ENCODE assay signal across 28 cellular contexts in the genomic region with DNA sequence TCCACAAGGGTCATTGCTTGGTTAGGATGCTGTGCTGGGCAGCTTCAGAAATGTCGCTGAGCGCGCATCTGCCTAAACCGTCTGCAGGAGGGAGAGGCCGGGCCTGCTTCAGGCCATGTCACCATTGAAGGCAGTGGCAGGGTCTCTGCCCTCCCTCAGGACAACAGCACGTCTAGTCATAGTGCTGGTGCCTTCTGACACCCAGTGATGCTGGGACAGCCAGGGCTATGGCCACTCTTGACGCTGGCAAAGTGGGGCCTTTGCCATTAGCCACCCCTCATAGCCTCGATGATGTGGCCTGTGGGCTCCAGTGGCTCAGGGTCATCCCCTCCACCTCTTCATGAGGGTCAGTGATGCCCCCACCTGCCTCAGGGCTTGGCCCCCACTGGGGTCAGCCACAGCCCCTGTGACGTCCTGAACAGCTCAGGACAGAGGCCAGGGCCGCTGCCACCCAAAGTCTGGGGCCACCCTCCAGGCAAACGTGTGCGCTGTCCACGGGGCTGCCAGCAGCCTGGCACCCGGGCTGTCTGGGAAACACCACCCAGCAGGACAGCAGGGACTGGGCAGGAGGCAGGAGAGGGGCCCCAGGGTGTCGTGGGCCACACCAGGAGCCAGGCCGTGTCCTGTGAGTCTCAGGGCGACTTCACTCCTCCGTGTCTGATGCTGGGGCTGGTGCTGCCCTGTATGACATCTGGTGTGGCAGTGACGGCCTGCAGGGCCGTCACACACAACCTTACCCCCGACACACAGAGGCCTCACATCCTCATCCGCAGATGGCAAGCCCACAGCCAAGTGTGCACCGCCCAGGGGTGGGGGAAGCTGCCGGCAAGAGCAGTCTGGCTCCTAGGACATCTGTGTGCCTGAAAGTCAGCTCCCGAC. TPM values are rescaled to one million over a fixed set of nuclear protein-coding genes. Genes with fewer than 3 reads are reported as not detected.
DNase-seq lines count a peak whose midpoint lies in the region; ATAC-seq lines count a peak whose summit lies in the region.
"Had no signal": no experiment of that assay in that cellular context is flagged by ENCODE, and none has a peak within 500 bp of the region (broad histone marks: within the 10 kb centered on the region; RNA-seq: fewer than 3 reads in every experiment).

No MANE protein-coding gene starts in this region.

- no peaks in the 10 kb centered on the region for H3K27me3 ChIP-seq in naive thymus-derived CD4-positive, alpha-beta T cell (ENCODE audit: control insufficient read depth in 2 of 2, insufficient read depth in 2 of 2, low read length in 2 of 2)
- H3K27me3 ChIP-seq: esophagus squamous epithelium, foreskin keratinocyte, MG63, SJCRH30, upper lobe of left lung had no signal

- peaks cover 15 to 88% (median 18%) of the 10 kb centered on the region in 3 experiments for H3K36me3 ChIP-seq in naive thymus-derived CD4-positive, alpha-beta T cell (ENCODE audit: control insufficient read depth in 2 of 3, insufficient read depth in 3 of 3, low read length in 3 of 3)

- peak overlapping the region; percentile 58 for H3K27ac ChIP-seq in angular gyrus (ENCODE audit: low read depth, low read length)
- no peak overlapping the region for H3K27ac ChIP-seq in naive thymus-derived CD4-positive, alpha-beta T cell (ENCODE audit: low read depth, low read length)
- H3K27ac ChIP-seq: esophagus squamous epithelium, foreskin keratinocyte, prostate gland, SJCRH30, upper lobe of left lung had no signal

- H3K27me3 Mint-ChIP-seq in naive thymus-derived CD4-positive, alpha-beta T cell, result no peaks in the 10 kb centered on the region
- H3K27me3 Mint-ChIP-seq: central memory CD8-positive, alpha-beta T cell had no signal

- peaks cover 0 to 24% (median 14%) of the 10 kb centered on the region in 5 donors for H3K36me3 Mint-ChIP-seq in naive thymus-derived CD4-positive, alpha-beta T cell
- H3K36me3 Mint-ChIP-seq: natural killer cell had no signal

- DNase-seq in NCI-H2107 (lab: John Stamatoyannopoulos, UW), result peak; percentile 44
- no peak for DNase-seq in NCI-H2107 treated with DMSO at 0.1 percent for 48 hours (lab: John Stamatoyannopoulos, UW; ENCODE audit: unreplicated experiment)
- peak; percentile 19 for DNase-seq in DMS153 treated with DMSO at 0.1 percent for 48 hours (lab: John Stamatoyannopoulos, UW; ENCODE audit: unreplicated experiment)
- no peak for DNase-seq in naive thymus-derived CD4-positive, alpha-beta T cell
- DNase-seq in Kasumi-1 (lab: John Stamatoyannopoulos, UW), result no peak
- DNase-seq in activated CD4-positive, alpha-beta T cell treated with anti-CD3 and anti-CD28 coated beads for 1 hour, result no peak
- DNase-seq: 8988T; activated CD4-positive, alpha-beta T cell treated with anti-CD3 and anti-CD28 coated beads, Interleukin-2, amount 50 U/mL, for 48 hours; activated T-cell treated with anti-CD3 and anti-CD28 coated beads, Interleukin-2, amount 50 U/mL, for 48 hours; C1 segment of cervical spinal cord; dermis blood vessel endothelial cell; esophagus squamous epithelium; foreskin keratinocyte; KG1; MG63; natural killer cell; NCI-H1930; NCI-H2227 treated with DMSO at 0.1 percent for 48 hours; nucleus accumbens; SJCRH30; stimulated activated CD4-positive, alpha-beta T cell treated with anti-CD3 and anti-CD28 coated beads, Interleukin-4, amount 100 ng/mL, for 24 hours had no signal

- peak; percentile 31 for ATAC-seq in naive thymus-derived CD4-positive, alpha-beta T cell
- no peak for ATAC-seq in GM18858 (IDR thresholded peaks at IDR 0.05; ENCODE audit: unreplicated experiment)
- ATAC-seq: activated CD4-positive, CD25-positive, alpha-beta regulatory T cell treated with anti-CD3 and anti-CD28 coated beads, Interleukin-2, amount 50 U/mL, for 24 hours; foreskin keratinocyte; natural killer cell had no signal

- H3K9me3 ChIP-seq in naive thymus-derived CD4-positive, alpha-beta T cell (ENCODE audit: control insufficient read depth in 2 of 3, low read length in 3 of 3), result no peaks in the 10 kb centered on the region
- H3K9me3 ChIP-seq: esophagus squamous epithelium, MG63, prostate gland, SJCRH30, upper lobe of left lung had no signal

- peaks cover 0 to 1% (median 0%) of the 10 kb centered on the region in 11 donors for H3K9me3 Mint-ChIP-seq in naive thymus-derived CD4-positive, alpha-beta T cell
- H3K9me3 Mint-ChIP-seq: central memory CD8-positive, alpha-beta T cell; natural killer cell had no signal

- H3K4me1 ChIP-seq in naive thymus-derived CD4-positive, alpha-beta T cell (ENCODE audit: control insufficient read depth in 2 of 2, insufficient read depth in 2 of 2, low read length in 2 of 2), result no peaks in the 10 kb centered on the region
- H3K4me1 ChIP-seq: esophagus squamous epithelium, foreskin keratinocyte, prostate gland, SJCRH30, upper lobe of left lung had no signal

- H3K27ac Mint-ChIP-seq in naive thymus-derived CD4-positive, alpha-beta T cell, result no peak overlapping the region
- H3K27ac Mint-ChIP-seq: natural killer cell had no signal

- POLR2A ChIA-PET in naive thymus-derived CD4-positive, alpha-beta T cell (lab: Charles Lee), result interaction anchor here (1.4 kb wide), 1 partner anchor 11 kb away, joined by 3 read pairs; no protein-coding TSS in a partner anchor

- H3K4me3 ChIP-seq in naive thymus-derived CD4-positive, alpha-beta T cell (ENCODE audit: low read length), result no peak overlapping the region
- H3K4me3 ChIP-seq: esophagus squamous epithelium, lung, MG63, prostate gland, SJCRH30, upper lobe of left lung had no signal

- intact Hi-C loops in naive thymus-derived CD4-positive, alpha-beta T cell (cut with micrococcal nuclease), result no loop called here

- H3K4me1 Mint-ChIP-seq in naive thymus-derived CD4-positive, alpha-beta T cell, result peaks cover 0 to 3% (median 0%) of the 10 kb centered on the region in 7 donors
- H3K4me1 Mint-ChIP-seq: central memory CD8-positive, alpha-beta T cell; natural killer cell had no signal

- CTCF ChIA-PET in naive thymus-derived CD4-positive, alpha-beta T cell (lab: Charles Lee), result no interaction called here

- no peak overlapping the region for H3K4me3 Mint-ChIP-seq in naive thymus-derived CD4-positive, alpha-beta T cell
- H3K4me3 Mint-ChIP-seq: central memory CD8-positive, alpha-beta T cell; natural killer cell had no signal

RNA-seq across cellular contexts. Expression of gene CERK, which starts 42.5 kb away (rescaled TPM):
- 100 to 1,000 TPM in 2 of 5 experiments, 10 to 100 TPM in 3; 55.8 to 138 (median 72.4) TPM for total RNA-seq in naive thymus-derived CD4-positive, alpha-beta T cell
- 10 to 100 TPM; 40.4 to 66.7 TPM for polyA plus RNA-seq in naive thymus-derived CD4-positive, alpha-beta T cell

Comparison
In these comparisons a context has a peak if more than half of its experiments do, and no peak if none do; other contexts are left out.
1. DNase-seq: peak in NCI-H2107 (single experiment) and DMS153 treated with DMSO at 0.1 percent for 48 hours (single experiment); none in NCI-H2107 treated with DMSO at 0.1 percent for 48 hours (single experiment), naive thymus-derived CD4-positive, alpha-beta T cell (0 of 9), Kasumi-1 (0 of 2) and activated CD4-positive, alpha-beta T cell treated with anti-CD3 and anti-CD28 coated beads for 1 hour (single experiment).